ENCODE assay signal across 1 cellular context in genomic region chr4:1784789-1785591, GRCh38.
A peak's percentile ranks its signal among the peaks of the same experiment; 100 is the strongest.
TF ChIP-seq lines count a peak whose summit lies in the region.

No MANE protein-coding gene starts in this region.

TF ChIP-seq in HepG2, 621 proteins besides CTCF, POLR2A, EP300 and RAD21 (continued from another document and continues in another):
- TF ChIP-seq, protein P1, sequence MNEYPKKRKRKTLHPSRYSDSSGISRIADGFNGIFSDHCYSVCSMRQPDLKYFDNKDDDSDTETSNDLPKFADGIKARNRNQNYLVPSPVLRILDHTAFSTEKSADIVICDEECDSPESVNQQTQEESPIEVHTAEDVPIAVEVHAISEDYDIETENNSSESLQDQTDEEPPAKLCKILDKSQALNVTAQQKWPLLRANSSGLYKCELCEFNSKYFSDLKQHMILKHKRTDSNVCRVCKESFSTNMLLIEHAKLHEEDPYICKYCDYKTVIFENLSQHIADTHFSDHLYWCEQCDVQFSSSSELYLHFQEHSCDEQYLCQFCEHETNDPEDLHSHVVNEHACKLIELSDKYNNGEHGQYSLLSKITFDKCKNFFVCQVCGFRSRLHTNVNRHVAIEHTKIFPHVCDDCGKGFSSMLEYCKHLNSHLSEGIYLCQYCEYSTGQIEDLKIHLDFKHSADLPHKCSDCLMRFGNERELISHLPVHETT (CRISPR knock-in tag; conservative IDR thresholded peaks at IDR 0.05): no peak
- TF ChIP-seq ZSCAN12 (CRISPR knock-in tag; IDR thresholded peaks at IDR 0.05): no peak
- TF ChIP-seq NFIC (IDR thresholded peaks at IDR 0.05; ENCODE audit: low read length): no peak
- peak; percentile 65 for TF ChIP-seq RBFOX2 (IDR thresholded peaks at IDR 0.05; ENCODE audit: low read depth, low read length)
- no peak for TF ChIP-seq CC2D1A (CRISPR knock-in tag; IDR thresholded peaks at IDR 0.05)
- TF ChIP-seq HDAC6 (IDR thresholded peaks at IDR 0.05; ENCODE audit: low read depth, low read length): no peak
- TF ChIP-seq, protein P2, sequence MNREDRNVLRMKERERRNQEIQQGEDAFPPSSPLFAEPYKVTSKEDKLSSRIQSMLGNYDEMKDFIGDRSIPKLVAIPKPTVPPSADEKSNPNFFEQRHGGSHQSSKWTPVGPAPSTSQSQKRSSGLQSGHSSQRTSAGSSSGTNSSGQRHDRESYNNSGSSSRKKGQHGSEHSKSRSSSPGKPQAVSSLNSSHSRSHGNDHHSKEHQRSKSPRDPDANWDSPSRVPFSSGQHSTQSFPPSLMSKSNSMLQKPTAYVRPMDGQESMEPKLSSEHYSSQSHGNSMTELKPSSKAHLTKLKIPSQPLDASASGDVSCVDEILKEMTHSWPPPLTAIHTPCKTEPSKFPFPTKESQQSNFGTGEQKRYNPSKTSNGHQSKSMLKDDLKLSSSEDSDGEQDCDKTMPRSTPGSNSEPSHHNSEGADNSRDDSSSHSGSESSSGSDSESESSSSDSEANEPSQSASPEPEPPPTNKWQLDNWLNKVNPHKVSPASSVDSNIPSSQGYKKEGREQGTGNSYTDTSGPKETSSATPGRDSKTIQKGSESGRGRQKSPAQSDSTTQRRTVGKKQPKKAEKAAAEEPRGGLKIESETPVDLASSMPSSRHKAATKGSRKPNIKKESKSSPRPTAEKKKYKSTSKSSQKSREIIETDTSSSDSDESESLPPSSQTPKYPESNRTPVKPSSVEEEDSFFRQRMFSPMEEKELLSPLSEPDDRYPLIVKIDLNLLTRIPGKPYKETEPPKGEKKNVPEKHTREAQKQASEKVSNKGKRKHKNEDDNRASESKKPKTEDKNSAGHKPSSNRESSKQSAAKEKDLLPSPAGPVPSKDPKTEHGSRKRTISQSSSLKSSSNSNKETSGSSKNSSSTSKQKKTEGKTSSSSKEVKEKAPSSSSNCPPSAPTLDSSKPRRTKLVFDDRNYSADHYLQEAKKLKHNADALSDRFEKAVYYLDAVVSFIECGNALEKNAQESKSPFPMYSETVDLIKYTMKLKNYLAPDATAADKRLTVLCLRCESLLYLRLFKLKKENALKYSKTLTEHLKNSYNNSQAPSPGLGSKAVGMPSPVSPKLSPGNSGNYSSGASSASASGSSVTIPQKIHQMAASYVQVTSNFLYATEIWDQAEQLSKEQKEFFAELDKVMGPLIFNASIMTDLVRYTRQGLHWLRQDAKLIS (CRISPR knock-in tag; IDR thresholded peaks at IDR 0.05): no peak
- TF ChIP-seq, protein P3, sequence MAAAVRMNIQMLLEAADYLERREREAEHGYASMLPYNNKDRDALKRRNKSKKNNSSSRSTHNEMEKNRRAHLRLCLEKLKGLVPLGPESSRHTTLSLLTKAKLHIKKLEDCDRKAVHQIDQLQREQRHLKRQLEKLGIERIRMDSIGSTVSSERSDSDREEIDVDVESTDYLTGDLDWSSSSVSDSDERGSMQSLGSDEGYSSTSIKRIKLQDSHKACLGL (CRISPR knock-in tag; IDR thresholded peaks at IDR 0.05): peak; percentile 72
- TF ChIP-seq ZNF574 (CRISPR knock-in tag; IDR thresholded peaks at IDR 0.05): no peak
- no peak; the same call in 1 of the 2 replicates for TF ChIP-seq MTF1 (CRISPR knock-in tag; IDR thresholded peaks at IDR 0.05)
- no peak for TF ChIP-seq DZIP1 (CRISPR knock-in tag; IDR thresholded peaks at IDR 0.05)
- no peak; the same call in 1 of the 2 replicates for TF ChIP-seq SNAPC5 (CRISPR knock-in tag; IDR thresholded peaks at IDR 0.05; ENCODE audit: borderline replicate concordance)
- TF ChIP-seq KLF9 (CRISPR knock-in tag; IDR thresholded peaks at IDR 0.05; ENCODE audit: low read depth): no peak
- no peak for TF ChIP-seq ZNF619 (CRISPR knock-in tag; IDR thresholded peaks at IDR 0.05)
- 0 out of 2 replicates have a peak, but pooled peaks have one; percentile 62 for TF ChIP-seq ZNF790 (CRISPR knock-in tag; IDR thresholded peaks at IDR 0.05; ENCODE audit: borderline replicate concordance)
- no peak for TF ChIP-seq ZNF382 (CRISPR knock-in tag; IDR thresholded peaks at IDR 0.05; ENCODE audit: borderline replicate concordance)
- peak; percentile 62 for TF ChIP-seq FOXA3 (CRISPR knock-in tag; IDR thresholded peaks at IDR 0.05)
- peak; percentile 25; the same call in 1 of the 2 replicates for TF ChIP-seq HNF4G (IDR thresholded peaks at IDR 0.05; ENCODE audit: borderline replicate concordance, low read depth, low read length)
- peak; percentile 44; the same call in 1 of the 2 replicates for TF ChIP-seq HNF4G (CRISPR knock-in tag; IDR thresholded peaks at IDR 0.05; ENCODE audit: borderline replicate concordance, low read depth)
- peak; percentile 88 for TF ChIP-seq HINFP (CRISPR knock-in tag; IDR thresholded peaks at IDR 0.05; ENCODE audit: low read depth)
- TF ChIP-seq, protein P4, sequence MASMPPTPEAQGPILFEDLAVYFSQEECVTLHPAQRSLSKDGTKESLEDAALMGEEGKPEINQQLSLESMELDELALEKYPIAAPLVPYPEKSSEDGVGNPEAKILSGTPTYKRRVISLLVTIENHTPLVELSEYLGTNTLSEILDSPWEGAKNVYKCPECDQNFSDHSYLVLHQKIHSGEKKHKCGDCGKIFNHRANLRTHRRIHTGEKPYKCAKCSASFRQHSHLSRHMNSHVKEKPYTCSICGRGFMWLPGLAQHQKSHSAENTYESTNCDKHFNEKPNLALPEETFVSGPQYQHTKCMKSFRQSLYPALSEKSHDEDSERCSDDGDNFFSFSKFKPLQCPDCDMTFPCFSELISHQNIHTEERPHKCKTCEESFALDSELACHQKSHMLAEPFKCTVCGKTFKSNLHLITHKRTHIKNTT (CRISPR knock-in tag; IDR thresholded peaks at IDR 0.05): no peak
- TF ChIP-seq ZNF337 (CRISPR knock-in tag; IDR thresholded peaks at IDR 0.05; ENCODE audit: borderline replicate concordance, low read depth): no peak
- TF ChIP-seq ZNF891 (CRISPR knock-in tag; IDR thresholded peaks at IDR 0.05): peak; percentile 27; the same call in 1 of the 2 replicates
- TF ChIP-seq, protein P5, sequence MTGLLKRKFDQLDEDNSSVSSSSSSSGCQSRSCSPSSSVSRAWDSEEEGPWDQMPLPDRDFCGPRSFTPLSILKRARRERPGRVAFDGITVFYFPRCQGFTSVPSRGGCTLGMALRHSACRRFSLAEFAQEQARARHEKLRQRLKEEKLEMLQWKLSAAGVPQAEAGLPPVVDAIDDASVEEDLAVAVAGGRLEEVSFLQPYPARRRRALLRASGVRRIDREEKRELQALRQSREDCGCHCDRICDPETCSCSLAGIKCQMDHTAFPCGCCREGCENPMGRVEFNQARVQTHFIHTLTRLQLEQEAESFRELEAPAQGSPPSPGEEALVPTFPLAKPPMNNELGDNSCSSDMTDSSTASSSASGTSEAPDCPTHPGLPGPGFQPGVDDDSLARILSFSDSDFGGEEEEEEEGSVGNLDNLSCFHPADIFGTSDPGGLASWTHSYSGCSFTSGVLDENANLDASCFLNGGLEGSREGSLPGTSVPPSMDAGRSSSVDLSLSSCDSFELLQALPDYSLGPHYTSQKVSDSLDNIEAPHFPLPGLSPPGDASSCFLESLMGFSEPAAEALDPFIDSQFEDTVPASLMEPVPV (CRISPR knock-in tag; IDR thresholded peaks at IDR 0.05): no peak
- peak; percentile 37 for TF ChIP-seq ZNF501 (CRISPR knock-in tag; IDR thresholded peaks at IDR 0.05)
- no peak for TF ChIP-seq XBP1 (CRISPR knock-in tag; IDR thresholded peaks at IDR 0.05)
- TF ChIP-seq GABPA (IDR thresholded peaks at IDR 0.05; ENCODE audit: low read depth, low read length): no peak
- no peak for TF ChIP-seq GABPA (CRISPR knock-in tag; IDR thresholded peaks at IDR 0.05; ENCODE audit: low read depth)
- peak; percentile 40 for TF ChIP-seq THAP11 (CRISPR knock-in tag; IDR thresholded peaks at IDR 0.05)
- no peak for TF ChIP-seq SRSF4 (IDR thresholded peaks at IDR 0.05; ENCODE audit: low read depth, low read length, poor library complexity, severe bottlenecking)
- TF ChIP-seq LBX2 (CRISPR knock-in tag; IDR thresholded peaks at IDR 0.05; ENCODE audit: borderline replicate concordance): no peak
- TF ChIP-seq ZKSCAN8 (CRISPR knock-in tag; IDR thresholded peaks at IDR 0.05; ENCODE audit: borderline replicate concordance): no peak
